ENCODE assay signal across 8 cellular contexts in genomic region chr6:159692303-159693127, GRCh38. TPM values are rescaled to one million over a fixed set of nuclear protein-coding genes. Genes with fewer than 3 reads are reported as not detected.
DNase-seq lines count a peak whose midpoint lies in the region; ATAC-seq and TF ChIP-seq lines count a peak whose summit lies in the region.

No MANE protein-coding gene starts in this region.

- H3K4me1 ChIP-seq in SJSA1 (replicated peaks) (peaks cover 33% of the 10 kb centered on the region), heart left ventricle (peaks cover 0 to 59% (median 40%) of the 10 kb centered on the region in 12 donors)

- TF ChIP-seq POLR2A in heart left ventricle (IDR thresholded peaks at IDR 0.05), result no peak

- peak; percentile 57 for DNase-seq in COLO668 (lab: John Stamatoyannopoulos, UW; ENCODE audit: unreplicated experiment)
- peak; percentile 48 for DNase-seq in HPDE6-E6E7 (ENCODE audit: extremely low spot score)
- DNase-seq in SJSA1 (ENCODE audit: low read depth in 1 of 2, low spot score in 2 of 2), result peak; percentile 56 to 62
- DNase-seq in activated naive CD4-positive, alpha-beta T cell treated with anti-CD3 and anti-CD28 coated beads, Interleukin-2, amount 50 U/mL, for 72 hours (ENCODE audit: low spot score in 2 of 2), result peak in 1 of 2 donors; percentile 59
- DNase-seq in heart left ventricle, result peak; percentile 47 to 77 (median 63)
- DNase-seq in pons (ENCODE audit: low spot score), result peak; percentile 17
- DNase-seq in ureter (ENCODE audit: low spot score), result peak; percentile 57

- intact Hi-C loops in heart left ventricle (cut with DNase I), result loop anchor here (1.0 to 10.0 kb wide), 15 partner anchors 34 to 252 kb away; partner anchors contain the start of genes TCP1 (in 8 of the 10), WTAP (in 7 of the 10), ACAT2 (in 3 of the 10) and MRPL18 (in 2 of the 10)

- peak overlapping the region; percentile 93 to 95 for H3K27ac Mint-ChIP-seq in activated naive CD4-positive, alpha-beta T cell treated with anti-CD3 and anti-CD28 coated beads, Interleukin-2, amount 50 U/mL, for 72 hours

- H3K27me3 ChIP-seq in SJSA1 (replicated peaks) (no peaks in the 10 kb centered on the region), heart left ventricle (no peaks in the 10 kb centered on the region)

- H3K27ac ChIP-seq in SJSA1, result peak overlapping the region; percentile 93
- H3K27ac ChIP-seq in heart left ventricle, result peak overlapping the region; percentile 91 to 100 (median 98)

- 1 to 2% (median 1%) methylated on average over 23 to 66 of the region's 66 CpGs for WGBS in heart left ventricle, 4 donors

- H3K4me3 ChIP-seq in SJSA1 (peak overlapping the region; percentile 92), heart left ventricle (peak overlapping the region; percentile 68 to 100 (median 92))

- H3K36me3 Mint-ChIP-seq in activated naive CD4-positive, alpha-beta T cell treated with anti-CD3 and anti-CD28 coated beads, Interleukin-2, amount 50 U/mL, for 72 hours, result peaks cover 31 to 34% of the 10 kb centered on the region in 2 donors

- H3K36me3 ChIP-seq in SJSA1 (peaks cover 24% of the 10 kb centered on the region), heart left ventricle (peaks cover 0 to 41% (median 23%) of the 10 kb centered on the region in 9 donors)

- ATAC-seq in GM21367 (IDR thresholded peaks at IDR 0.05; ENCODE audit: unreplicated experiment), result peak; percentile 28
- peak; percentile 46 to 49 for ATAC-seq in activated naive CD4-positive, alpha-beta T cell treated with anti-CD3 and anti-CD28 coated beads, Interleukin-2, amount 50 U/mL, for 72 hours
- ATAC-seq in heart left ventricle, result peak in 3 of 4 donors; percentile 15 to 58 (median 45)

- no peaks in the 10 kb centered on the region for H3K9me3 Mint-ChIP-seq in activated naive CD4-positive, alpha-beta T cell treated with anti-CD3 and anti-CD28 coated beads, Interleukin-2, amount 50 U/mL, for 72 hours

- TF ChIP-seq CTCF in heart left ventricle (IDR thresholded peaks at IDR 0.05), result no peak

- H3K9me3 ChIP-seq in SJSA1 (replicated peaks) (no peaks in the 10 kb centered on the region), heart left ventricle (no peaks in the 10 kb centered on the region)

RNA-seq across cellular contexts. Expression of gene SOD2, which starts 0.5 kb away (rescaled TPM):
- 81.6 and 102 TPM in 2 replicates for total RNA-seq in SJSA1 (2014; rRNA removed; shearing (Covaris generic))
- total RNA-seq in activated naive CD4-positive, alpha-beta T cell treated with anti-CD3 and anti-CD28 coated beads, Interleukin-2, amount 50 U/mL, for 72 hours, result 100 to 1,000 TPM; 154 to 182 TPM
- 1,000 to 10,000 TPM in 1 of 9 donors, 100 to 1,000 TPM in 8; 599 to 1,000 (median 741) TPM for total RNA-seq in heart left ventricle
- polyA plus RNA-seq in heart left ventricle, result 100 to 1,000 TPM; 263 to 459 TPM
- total RNA-seq in ureter, result 238 TPM

RNA-seq across cellular contexts. Expression of gene WTAP, which starts 34.8 kb away (rescaled TPM):
- 91.4 and 111 TPM in 2 replicates for total RNA-seq in SJSA1 (2014; rRNA removed; shearing (Covaris generic))
- 10 to 100 TPM; 89.9 to 94.3 TPM for total RNA-seq in activated naive CD4-positive, alpha-beta T cell treated with anti-CD3 and anti-CD28 coated beads, Interleukin-2, amount 50 U/mL, for 72 hours
- total RNA-seq in heart left ventricle (10 to 100 TPM; 39.0 to 70.2 (median 48.2) TPM), ureter (111 TPM)
- 10 to 100 TPM; 30.7 to 75.3 TPM for polyA plus RNA-seq in heart left ventricle
